In genomic region chr5:90131734-90132133, GRCh38 we compare ENCODE assay signal across 9 cellular contexts.
DNase-seq lines count a peak whose midpoint lies in the region; ATAC-seq and TF ChIP-seq lines count a peak whose summit lies in the region.
"Had no signal": no experiment of that assay in that cellular context is flagged by ENCODE, and none has a peak within 500 bp of the region (broad histone marks: within the 10 kb centered on the region; RNA-seq: fewer than 3 reads in every experiment).

No MANE protein-coding gene starts in this region.

- H3K27ac ChIP-seq in osteoblast (ENCODE audit: low read depth, low read length), result no peak overlapping the region
- H3K27ac ChIP-seq in lower lobe of right lung, result no peak overlapping the region

- H2AFZ ChIP-seq in osteoblast (ENCODE audit: low read length), result peak overlapping the region; percentile 49

- intact Hi-C loops in lower lobe of right lung (cut with DNase I), result no loop called here

- H3K4me1 ChIP-seq in osteoblast (ENCODE audit: insufficient read depth, low read length) (peaks cover 8% of the 10 kb centered on the region), lower lobe of right lung (no peaks in the 10 kb centered on the region)

- H3K79me2 ChIP-seq in osteoblast (ENCODE audit: insufficient read depth, low read length), result no peaks in the 10 kb centered on the region

- no peaks in the 10 kb centered on the region for H4K20me1 ChIP-seq in osteoblast (ENCODE audit: insufficient read depth, low read length)

- H3K4me3 ChIP-seq in osteoblast (ENCODE audit: insufficient read depth, low read length) (no peak overlapping the region), lower lobe of right lung (no peak overlapping the region)

- TF ChIP-seq CTCF in osteoblast (IDR thresholded peaks at IDR 0.05; ENCODE audit: extremely low read depth, low read depth, low read length), result no peak
- TF ChIP-seq CTCF in lower lobe of right lung (IDR thresholded peaks at IDR 0.05), result no peak

- H3K4me2 ChIP-seq in osteoblast (ENCODE audit: insufficient read depth, low read length), result no peak overlapping the region

- peak; percentile 53 for ATAC-seq in GM18873 (IDR thresholded peaks at IDR 0.05; ENCODE audit: low FRiP score, unreplicated experiment)
- ATAC-seq in HG02610 (IDR thresholded peaks at IDR 0.05; ENCODE audit: unreplicated experiment), result peak; percentile 79
- no peak for ATAC-seq in stimulated activated naive CD8-positive, alpha-beta T cell treated with anti-CD3 and anti-CD28 coated beads, Interleukin-15, Interleukin-2, amounts not matched to agents 100 U/mL and 50 U/mL, for 24 hours
- ATAC-seq in lower lobe of right lung, result no peak

- DNase-seq in NAMALWA (ENCODE audit: low spot score) (peak; percentile 15), osteoblast (ENCODE audit: insufficient read length, low spot score, missing footprints) (no peak), DMS53 (lab: John Stamatoyannopoulos, UW) (no peak), lower lobe of right lung (no peak)
- DNase-seq in stimulated activated naive CD8-positive, alpha-beta T cell treated with anti-CD3 and anti-CD28 coated beads, Interleukin-15, Interleukin-2, amounts not matched to agents 100 U/mL and 50 U/mL, for 24 hours, result no peak
- DNase-seq in activated T-cell treated with anti-CD3 and anti-CD28 coated beads, Interleukin-2, amount 50 U/mL, for 48 hours, result no peak
- DNase-seq: mammary epithelial cell had no signal

- H3K36me3 ChIP-seq in osteoblast (ENCODE audit: insufficient read depth, low read length) (no peaks in the 10 kb centered on the region), lower lobe of right lung (no peaks in the 10 kb centered on the region)

- H3K9me3 ChIP-seq in osteoblast (ENCODE audit: low read depth, low read length), result no peaks in the 10 kb centered on the region
- no peaks in the 10 kb centered on the region for H3K9me3 ChIP-seq in lower lobe of right lung

- H3K27me3 ChIP-seq in osteoblast (ENCODE audit: insufficient read depth, low read length) (no peaks in the 10 kb centered on the region), lower lobe of right lung (ENCODE audit: low read depth) (no peaks in the 10 kb centered on the region)

Comparison
In these comparisons a context has a peak if more than half of its experiments do, and no peak if none do; other contexts are left out.
1. ATAC-seq: peak in GM18873 (single experiment) and HG02610 (single experiment); none in stimulated activated naive CD8-positive, alpha-beta T cell treated with anti-CD3 and anti-CD28 coated beads, Interleukin-15, Interleukin-2, amounts not matched to agents 100 U/mL and 50 U/mL, for 24 hours (single experiment) and lower lobe of right lung (0 of 2).